Comparison of ENCODE assay signal across 1 cellular context in the genomic region with DNA sequence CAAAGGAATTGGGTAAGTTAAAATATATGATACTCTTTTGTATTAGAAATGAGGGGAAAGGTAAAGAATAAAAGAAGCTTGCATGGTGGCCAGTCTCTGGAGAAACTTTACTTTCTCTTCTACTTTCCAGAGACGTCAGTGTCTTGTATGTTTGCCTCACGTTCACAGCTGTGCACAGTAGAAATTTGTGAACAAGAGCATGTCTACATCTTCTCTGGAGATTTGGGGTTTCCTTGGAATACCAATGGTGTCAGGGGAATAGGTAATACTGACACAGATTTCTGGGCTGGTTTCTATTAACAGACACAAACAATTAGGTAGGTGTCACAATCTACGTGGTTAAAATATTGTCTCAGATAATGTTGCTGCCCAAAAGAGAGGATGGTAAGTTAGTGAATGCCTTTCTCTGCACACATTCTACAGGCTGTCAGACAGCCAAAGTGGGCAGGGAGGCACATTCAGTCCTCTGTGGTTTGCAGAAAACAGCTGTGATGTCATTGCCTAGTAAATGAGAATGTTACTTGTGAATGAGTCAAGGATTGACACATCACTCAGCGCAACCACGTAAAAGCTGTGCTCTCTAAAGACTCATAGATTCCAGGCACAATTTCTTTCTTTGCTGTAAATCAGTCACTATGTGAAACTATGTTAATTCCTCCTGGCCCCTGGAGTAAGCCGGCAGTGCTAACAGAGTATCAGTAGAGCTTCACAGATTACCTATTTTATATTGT.
TF ChIP-seq lines count a peak whose summit lies in the region.

No MANE protein-coding gene starts in this region.

TF ChIP-seq in WTC11, 78 proteins besides CTCF, POLR2A, EP300 and RAD21 (continued from another document):
- TF ChIP-seq, protein P1, sequence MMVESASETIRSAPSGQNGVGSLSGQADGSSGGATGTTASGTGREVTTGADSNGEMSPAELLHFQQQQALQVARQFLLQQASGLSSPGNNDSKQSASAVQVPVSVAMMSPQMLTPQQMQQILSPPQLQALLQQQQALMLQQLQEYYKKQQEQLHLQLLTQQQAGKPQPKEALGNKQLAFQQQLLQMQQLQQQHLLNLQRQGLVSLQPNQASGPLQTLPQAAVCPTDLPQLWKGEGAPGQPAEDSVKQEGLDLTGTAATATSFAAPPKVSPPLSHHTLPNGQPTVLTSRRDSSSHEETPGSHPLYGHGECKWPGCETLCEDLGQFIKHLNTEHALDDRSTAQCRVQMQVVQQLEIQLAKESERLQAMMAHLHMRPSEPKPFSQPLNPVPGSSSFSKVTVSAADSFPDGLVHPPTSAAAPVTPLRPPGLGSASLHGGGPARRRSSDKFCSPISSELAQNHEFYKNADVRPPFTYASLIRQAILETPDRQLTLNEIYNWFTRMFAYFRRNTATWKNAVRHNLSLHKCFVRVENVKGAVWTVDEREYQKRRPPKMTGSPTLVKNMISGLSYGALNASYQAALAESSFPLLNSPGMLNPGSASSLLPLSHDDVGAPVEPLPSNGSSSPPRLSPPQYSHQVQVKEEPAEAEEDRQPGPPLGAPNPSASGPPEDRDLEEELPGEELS (CRISPR knock-in tag; IDR thresholded peaks at IDR 0.05) = no peak
- TF ChIP-seq, protein P2, sequence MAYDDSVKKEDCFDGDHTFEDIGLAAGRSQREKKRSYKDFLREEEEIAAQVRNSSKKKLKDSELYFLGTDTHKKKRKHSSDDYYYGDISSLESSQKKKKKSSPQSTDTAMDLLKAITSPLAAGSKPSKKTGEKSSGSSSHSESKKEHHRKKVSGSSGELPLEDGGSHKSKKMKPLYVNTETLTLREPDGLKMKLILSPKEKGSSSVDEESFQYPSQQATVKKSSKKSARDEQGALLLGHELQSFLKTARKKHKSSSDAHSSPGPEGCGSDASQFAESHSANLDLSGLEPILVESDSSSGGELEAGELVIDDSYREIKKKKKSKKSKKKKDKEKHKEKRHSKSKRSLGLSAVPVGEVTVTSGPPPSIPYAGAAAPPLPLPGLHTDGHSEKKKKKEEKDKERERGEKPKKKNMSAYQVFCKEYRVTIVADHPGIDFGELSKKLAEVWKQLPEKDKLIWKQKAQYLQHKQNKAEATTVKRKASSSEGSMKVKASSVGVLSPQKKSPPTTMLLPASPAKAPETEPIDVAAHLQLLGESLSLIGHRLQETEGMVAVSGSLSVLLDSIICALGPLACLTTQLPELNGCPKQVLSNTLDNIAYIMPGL (CRISPR knock-in tag; IDR thresholded peaks at IDR 0.05) = no peak
- TF ChIP-seq ZNF263 (CRISPR knock-in tag; IDR thresholded peaks at IDR 0.05; ENCODE audit: low read depth) (no peak), IRF2 (CRISPR knock-in tag; IDR thresholded peaks at IDR 0.05; ENCODE audit: borderline replicate concordance, low read depth) (no peak), ZNF317 (CRISPR knock-in tag; IDR thresholded peaks at IDR 0.05; ENCODE audit: borderline replicate concordance, low read depth) (no peak)
- TF ChIP-seq, protein P3, sequence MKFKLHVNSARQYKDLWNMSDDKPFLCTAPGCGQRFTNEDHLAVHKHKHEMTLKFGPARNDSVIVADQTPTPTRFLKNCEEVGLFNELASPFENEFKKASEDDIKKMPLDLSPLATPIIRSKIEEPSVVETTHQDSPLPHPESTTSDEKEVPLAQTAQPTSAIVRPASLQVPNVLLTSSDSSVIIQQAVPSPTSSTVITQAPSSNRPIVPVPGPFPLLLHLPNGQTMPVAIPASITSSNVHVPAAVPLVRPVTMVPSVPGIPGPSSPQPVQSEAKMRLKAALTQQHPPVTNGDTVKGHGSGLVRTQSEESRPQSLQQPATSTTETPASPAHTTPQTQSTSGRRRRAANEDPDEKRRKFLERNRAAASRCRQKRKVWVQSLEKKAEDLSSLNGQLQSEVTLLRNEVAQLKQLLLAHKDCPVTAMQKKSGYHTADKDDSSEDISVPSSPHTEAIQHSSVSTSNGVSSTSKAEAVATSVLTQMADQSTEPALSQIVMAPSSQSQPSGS (CRISPR knock-in tag; IDR thresholded peaks at IDR 0.05; ENCODE audit: borderline replicate concordance, low read depth) = no peak
